ENCODE assay signal across 15 cellular contexts in the genomic region with DNA sequence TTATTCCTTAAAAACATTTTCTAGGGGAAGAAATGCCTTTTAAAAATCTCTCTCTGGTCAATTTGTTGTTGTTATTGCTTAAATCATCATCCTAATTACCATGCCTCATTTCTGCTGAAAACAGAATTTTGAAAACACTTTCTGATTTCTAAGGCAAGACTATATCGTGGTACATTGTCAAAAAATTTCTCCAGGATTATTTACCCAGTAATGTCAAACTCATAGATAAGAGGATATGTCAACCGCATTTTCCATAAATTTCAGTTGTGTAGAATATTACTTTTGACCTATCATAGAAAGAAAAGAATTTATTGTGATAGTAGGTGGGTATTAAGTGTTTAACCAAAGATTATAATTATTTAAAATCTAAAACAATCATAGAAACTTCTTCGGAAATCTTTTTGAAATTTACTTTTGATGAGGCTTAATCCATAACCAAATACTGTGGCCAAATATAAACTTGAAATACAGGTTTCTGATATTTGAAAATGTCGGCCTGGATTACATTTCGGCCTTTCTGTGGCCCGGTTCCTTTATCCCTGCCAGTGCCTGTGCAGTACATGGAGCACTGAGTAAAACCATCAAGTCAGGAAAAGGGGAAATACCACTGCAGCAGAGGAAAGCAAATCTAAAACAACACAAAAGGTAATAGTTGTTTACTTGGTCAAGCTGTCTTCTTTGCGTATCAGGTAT.
"Had no signal": no experiment of that assay in that cellular context is flagged by ENCODE, and none has a peak within 500 bp of the region (broad histone marks: within the 10 kb centered on the region; RNA-seq: fewer than 3 reads in every experiment).

No MANE protein-coding gene starts in this region.

- H3K4me3 ChIP-seq: gastrocnemius medialis, heart right ventricle, mucosa of descending colon had no signal

- ATAC-seq: esophagus mucosa; gastrocnemius medialis; heart right ventricle; left lobe of liver; mucosa of descending colon; naive thymus-derived CD8-positive, alpha-beta T cell; right cardiac atrium had no signal

- H3K4me1 ChIP-seq: gastrocnemius medialis had no signal

- H3K36me3 ChIP-seq: gastrocnemius medialis, heart right ventricle, neutrophil had no signal

- H3K27me3 ChIP-seq: gastrocnemius medialis, heart right ventricle, neutrophil had no signal

- DNase-seq: effector memory CD4-positive, alpha-beta T cell; gastrocnemius medialis; heart right ventricle; hypothalamus; kidney glomerular epithelial cell; mucosa of descending colon; naive thymus-derived CD8-positive, alpha-beta T cell; right cardiac atrium; small intestine; stimulated activated CD4-positive, alpha-beta T cell treated with anti-CD3 and anti-CD28 coated beads, Interleukin-12 subunit alpha, Interleukin-12 subunit beta, amount 100 ng/mL, for 4 hours; stimulated activated naive CD4-positive, alpha-beta T cell; trophoblast cell had no signal

- H3K36me3 Mint-ChIP-seq: naive thymus-derived CD8-positive, alpha-beta T cell had no signal

- H3K27ac ChIP-seq: gastrocnemius medialis, heart right ventricle, neutrophil had no signal

- H3K4me1 Mint-ChIP-seq: naive thymus-derived CD8-positive, alpha-beta T cell had no signal

- H3K9me3 ChIP-seq: gastrocnemius medialis, mucosa of descending colon, neutrophil had no signal

- H3K4me3 Mint-ChIP-seq: naive thymus-derived CD8-positive, alpha-beta T cell had no signal

- H3K27ac Mint-ChIP-seq: naive thymus-derived CD8-positive, alpha-beta T cell had no signal
